In the genomic region with DNA sequence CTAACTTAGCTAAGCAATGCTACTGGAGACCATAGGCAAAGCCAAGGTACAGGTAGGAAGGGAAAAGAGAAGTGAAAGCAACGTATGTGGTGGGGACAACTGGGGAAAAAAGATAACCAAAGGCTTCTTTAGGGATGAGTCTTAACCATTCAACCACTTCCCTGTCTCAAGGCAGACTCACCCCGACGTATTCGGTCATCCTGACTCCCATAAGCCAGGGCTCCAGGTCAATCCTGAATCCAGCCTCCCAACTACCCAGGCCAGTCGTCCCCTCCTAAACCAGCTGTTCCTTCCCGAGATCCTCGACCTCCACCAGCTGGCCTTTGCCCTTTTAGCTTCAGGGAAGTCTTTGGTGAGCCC, we compare ENCODE assay signal across 8 cellular contexts. TPM values are rescaled to one million over a fixed set of nuclear protein-coding genes. Genes with fewer than 3 reads are reported as not detected.
DNase-seq lines count a peak whose midpoint lies in the region; ATAC-seq lines count a peak whose summit lies in the region.

No MANE protein-coding gene starts in this region.

- peak overlapping the region; percentile 73 for H3K9ac ChIP-seq in rectal smooth muscle tissue (ENCODE audit: low read length)

- peaks cover 12% of the 10 kb centered on the region for H3K4me1 ChIP-seq in rectal smooth muscle tissue (ENCODE audit: control insufficient read depth, insufficient read depth, low read length)

- H3K36me3 Mint-ChIP-seq in activated CD4-positive, alpha-beta T cell treated with anti-CD3 and anti-CD28 coated beads, Interleukin-2, amount 10 ng/mL, durations not matched to agents 24 days and 14 days (ENCODE audit: low read depth): peaks cover 24% of the 10 kb centered on the region
- H3K36me3 Mint-ChIP-seq in T-helper 17 cell (ENCODE audit: low read depth): no peaks in the 10 kb centered on the region

- peaks cover 4% of the 10 kb centered on the region for H3K36me3 ChIP-seq in rectal smooth muscle tissue (ENCODE audit: control insufficient read depth, insufficient read depth, low read length)

- peak overlapping the region; percentile 98 for H3K27ac Mint-ChIP-seq in activated CD4-positive, alpha-beta T cell treated with anti-CD3 and anti-CD28 coated beads, Interleukin-2, amount 10 ng/mL, durations not matched to agents 24 days and 14 days
- H3K27ac Mint-ChIP-seq in T-helper 17 cell: peak overlapping the region; percentile 96

- intact Hi-C loops in activated CD4-positive, alpha-beta T cell treated with anti-CD3 and anti-CD28 coated beads, Interleukin-2, amount 10 ng/mL, durations not matched to agents 24 days and 14 days (cut with micrococcal nuclease): loop anchor here (1.0 to 5.0 kb wide), 4 partner anchors 21 to 311 kb away; a partner anchor contains a TSS

- peak overlapping the region; percentile 98 for H3K4me3 Mint-ChIP-seq in activated CD4-positive, alpha-beta T cell treated with anti-CD3 and anti-CD28 coated beads, Interleukin-2, amount 10 ng/mL, durations not matched to agents 24 days and 14 days
- peak overlapping the region; percentile 99 for H3K4me3 Mint-ChIP-seq in T-helper 17 cell

- peaks cover 14% of the 10 kb centered on the region for H3K4me1 Mint-ChIP-seq in activated CD4-positive, alpha-beta T cell treated with anti-CD3 and anti-CD28 coated beads, Interleukin-2, amount 10 ng/mL, durations not matched to agents 24 days and 14 days
- H3K4me1 Mint-ChIP-seq in T-helper 17 cell: peaks cover 15% of the 10 kb centered on the region

- no peak for DNase-seq in activated CD4-positive, alpha-beta T cell treated with anti-CD3 and anti-CD28 coated beads, Interleukin-2, amount 10 ng/mL, durations not matched to agents 24 days and 14 days
- no peak for DNase-seq in activated CD4-positive, alpha-beta T cell treated with anti-CD3 and anti-CD28 coated beads for 1 hour
- DNase-seq in T-helper 17 cell (no peak), germinal center (ENCODE audit: low spot score) (peak; percentile 41), SHP77 treated with DMSO at 0.1 percent for 48 hours (lab: John Stamatoyannopoulos, UW) (no peak), NCI-H345 treated with DMSO at 0.1 percent for 48 hours (lab: John Stamatoyannopoulos, UW; ENCODE audit: unreplicated experiment) (no peak)

- no peaks in the 10 kb centered on the region for H3K27me3 Mint-ChIP-seq in activated CD4-positive, alpha-beta T cell treated with anti-CD3 and anti-CD28 coated beads, Interleukin-2, amount 10 ng/mL, durations not matched to agents 24 days and 14 days
- H3K27me3 Mint-ChIP-seq in T-helper 17 cell: no peaks in the 10 kb centered on the region

- ATAC-seq in HG03045 (IDR thresholded peaks at IDR 0.05; ENCODE audit: unreplicated experiment): peak; percentile 24
- ATAC-seq in T-helper 17 cell: peak; percentile 26

- H3K27me3 ChIP-seq in rectal smooth muscle tissue (ENCODE audit: control insufficient read depth, insufficient read depth, low read length): no peaks in the 10 kb centered on the region

- H3K9me3 ChIP-seq in T-helper 17 cell (ENCODE audit: control insufficient read depth, low read length, poor library complexity, severe bottlenecking): no peaks in the 10 kb centered on the region

- H3K4me3 ChIP-seq in rectal smooth muscle tissue (ENCODE audit: low read length): peak overlapping the region; percentile 93

- H3K9me3 Mint-ChIP-seq in activated CD4-positive, alpha-beta T cell treated with anti-CD3 and anti-CD28 coated beads, Interleukin-2, amount 10 ng/mL, durations not matched to agents 24 days and 14 days: no peaks in the 10 kb centered on the region

- peak overlapping the region; percentile 87 for H3K27ac ChIP-seq in rectal smooth muscle tissue (ENCODE audit: low read depth, low read length)

RNA-seq across cellular contexts. Expression of a gene that starts 0.3 kb away (rescaled TPM):
- total RNA-seq in activated CD4-positive, alpha-beta T cell treated with anti-CD3 and anti-CD28 coated beads, Interleukin-2, amount 10 ng/mL, durations not matched to agents 24 days and 14 days: 24.8 and 27.6 TPM in 2 replicates
- 10 to 100 TPM; 19.6 to 23.1 TPM for total RNA-seq in T-helper 17 cell

RNA-seq across cellular contexts. Expression of a gene that starts 9.5 kb away (rescaled TPM):
- total RNA-seq in activated CD4-positive, alpha-beta T cell treated with anti-CD3 and anti-CD28 coated beads, Interleukin-2, amount 10 ng/mL, durations not matched to agents 24 days and 14 days: 7.6 and 15.4 TPM in 2 replicates
- total RNA-seq in T-helper 17 cell: 1 to 10 TPM; 2.2 to 4.3 TPM

RNA-seq across cellular contexts. Expression of a gene that starts 21.6 kb away (rescaled TPM):
- total RNA-seq in activated CD4-positive, alpha-beta T cell treated with anti-CD3 and anti-CD28 coated beads, Interleukin-2, amount 10 ng/mL, durations not matched to agents 24 days and 14 days: 78.5 and 80.7 TPM in 2 replicates
- 100 to 1,000 TPM; 155 to 209 TPM for total RNA-seq in T-helper 17 cell

RNA-seq across cellular contexts. Expression of a gene that starts 33.5 kb away (rescaled TPM):
- total RNA-seq in activated CD4-positive, alpha-beta T cell treated with anti-CD3 and anti-CD28 coated beads, Interleukin-2, amount 10 ng/mL, durations not matched to agents 24 days and 14 days: 148 and 157 TPM in 2 replicates
- 10 to 100 TPM; 75.3 to 77.0 TPM for total RNA-seq in T-helper 17 cell
